2 cellular contexts compared by ENCODE assay signal in the genomic region with DNA sequence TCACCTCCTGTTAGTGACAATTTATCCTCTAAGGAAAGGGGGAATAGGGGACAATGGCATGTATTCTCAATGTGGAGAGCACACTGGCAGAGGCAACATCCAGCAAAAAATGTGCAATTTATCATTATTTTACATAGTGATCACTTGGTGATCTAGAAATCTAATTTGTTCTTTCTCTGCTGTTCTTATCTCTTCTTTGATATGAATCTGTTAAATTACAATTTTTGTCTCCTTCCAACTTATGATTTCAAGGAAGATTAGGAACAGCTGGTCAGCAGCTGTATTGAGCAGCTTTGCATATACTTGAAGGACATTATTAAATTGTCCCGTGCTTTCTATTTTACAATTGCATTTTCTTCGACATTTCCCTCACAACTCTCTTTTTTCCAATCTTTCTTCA.
TF ChIP-seq lines count a peak whose summit lies in the region.

No MANE protein-coding gene starts in this region.

TF ChIP-seq in IMR-90, 13 proteins besides CTCF, POLR2A, EP300 and RAD21:
- TF ChIP-seq, protein P1, sequence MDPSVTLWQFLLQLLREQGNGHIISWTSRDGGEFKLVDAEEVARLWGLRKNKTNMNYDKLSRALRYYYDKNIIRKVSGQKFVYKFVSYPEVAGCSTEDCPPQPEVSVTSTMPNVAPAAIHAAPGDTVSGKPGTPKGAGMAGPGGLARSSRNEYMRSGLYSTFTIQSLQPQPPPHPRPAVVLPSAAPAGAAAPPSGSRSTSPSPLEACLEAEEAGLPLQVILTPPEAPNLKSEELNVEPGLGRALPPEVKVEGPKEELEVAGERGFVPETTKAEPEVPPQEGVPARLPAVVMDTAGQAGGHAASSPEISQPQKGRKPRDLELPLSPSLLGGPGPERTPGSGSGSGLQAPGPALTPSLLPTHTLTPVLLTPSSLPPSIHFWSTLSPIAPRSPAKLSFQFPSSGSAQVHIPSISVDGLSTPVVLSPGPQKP (IDR thresholded peaks at IDR 0.05; ENCODE audit: borderline replicate concordance, low read depth, low read length): no peak
- no peak for TF ChIP-seq CEBPB (IDR thresholded peaks at IDR 0.05; ENCODE audit: low read depth, low read length)
- no peak for TF ChIP-seq FOS (IDR thresholded peaks at IDR 0.05; ENCODE audit: low read depth, low read length)
- no peak for TF ChIP-seq CHD1 (IDR thresholded peaks at IDR 0.05; ENCODE audit: low read depth, low read length)
- TF ChIP-seq MXI1 (IDR thresholded peaks at IDR 0.05; ENCODE audit: borderline replicate concordance, low read depth, low read length): no peak
- TF ChIP-seq RFX5 (IDR thresholded peaks at IDR 0.05; ENCODE audit: low read depth, low read length): no peak
- no peak for TF ChIP-seq NFE2L2 (IDR thresholded peaks at IDR 0.05; ENCODE audit: low read depth, low read length)
- TF ChIP-seq RCOR1 (IDR thresholded peaks at IDR 0.05; ENCODE audit: insufficient replicate concordance, low read length): no peak
- TF ChIP-seq, protein P2, sequence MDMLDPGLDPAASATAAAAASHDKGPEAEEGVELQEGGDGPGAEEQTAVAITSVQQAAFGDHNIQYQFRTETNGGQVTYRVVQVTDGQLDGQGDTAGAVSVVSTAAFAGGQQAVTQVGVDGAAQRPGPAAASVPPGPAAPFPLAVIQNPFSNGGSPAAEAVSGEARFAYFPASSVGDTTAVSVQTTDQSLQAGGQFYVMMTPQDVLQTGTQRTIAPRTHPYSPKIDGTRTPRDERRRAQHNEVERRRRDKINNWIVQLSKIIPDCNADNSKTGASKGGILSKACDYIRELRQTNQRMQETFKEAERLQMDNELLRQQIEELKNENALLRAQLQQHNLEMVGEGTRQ (IDR thresholded peaks at IDR 0.05; ENCODE audit: low read depth, low read length): no peak
- TF ChIP-seq BHLHE40 (IDR thresholded peaks at IDR 0.05; ENCODE audit: low read depth, low read length): no peak
- no peak for TF ChIP-seq SMC3 (IDR thresholded peaks at IDR 0.05; ENCODE audit: low read depth, low read length)
- no peak for TF ChIP-seq MAFK (IDR thresholded peaks at IDR 0.05; ENCODE audit: low read depth, low read length)
- no peak for TF ChIP-seq MAZ (IDR thresholded peaks at IDR 0.05; ENCODE audit: borderline replicate concordance, low read depth, low read length)
TF ChIP-seq in IMR-90: peak in this region for 0.

TF ChIP-seq in SK-N-SH treated with all-trans-retinoic acid at 6 μM for 48 hours, 23 proteins besides CTCF, POLR2A, EP300 and RAD21 (continued from another document):
- TF ChIP-seq, protein P3, sequence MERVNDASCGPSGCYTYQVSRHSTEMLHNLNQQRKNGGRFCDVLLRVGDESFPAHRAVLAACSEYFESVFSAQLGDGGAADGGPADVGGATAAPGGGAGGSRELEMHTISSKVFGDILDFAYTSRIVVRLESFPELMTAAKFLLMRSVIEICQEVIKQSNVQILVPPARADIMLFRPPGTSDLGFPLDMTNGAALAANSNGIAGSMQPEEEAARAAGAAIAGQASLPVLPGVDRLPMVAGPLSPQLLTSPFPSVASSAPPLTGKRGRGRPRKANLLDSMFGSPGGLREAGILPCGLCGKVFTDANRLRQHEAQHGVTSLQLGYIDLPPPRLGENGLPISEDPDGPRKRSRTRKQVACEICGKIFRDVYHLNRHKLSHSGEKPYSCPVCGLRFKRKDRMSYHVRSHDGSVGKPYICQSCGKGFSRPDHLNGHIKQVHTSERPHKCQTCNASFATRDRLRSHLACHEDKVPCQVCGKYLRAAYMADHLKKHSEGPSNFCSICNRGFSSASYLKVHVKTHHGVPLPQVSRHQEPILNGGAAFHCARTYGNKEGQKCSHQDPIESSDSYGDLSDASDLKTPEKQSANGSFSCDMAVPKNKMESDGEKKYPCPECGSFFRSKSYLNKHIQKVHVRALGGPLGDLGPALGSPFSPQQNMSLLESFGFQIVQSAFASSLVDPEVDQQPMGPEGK (CRISPR knock-in tag; IDR thresholded peaks at IDR 0.05; ENCODE audit: borderline replicate concordance): no peak
- no peak for TF ChIP-seq ISL1 (CRISPR knock-in tag; IDR thresholded peaks at IDR 0.05)
